Comparison of ENCODE assay signal across 23 cellular contexts in genomic region chr3:39935261-39935660, GRCh38.
"Had no signal": no experiment of that assay in that cellular context is flagged by ENCODE, and none has a peak within 500 bp of the region (broad histone marks: within the 10 kb centered on the region; RNA-seq: fewer than 3 reads in every experiment).

No MANE protein-coding gene starts in this region.

- H3K9me3 ChIP-seq: adrenal gland, Peyer's patch, SJCRH30, SK-N-SH had no signal

- H3K36me3 Mint-ChIP-seq: activated naive CD8-positive, alpha-beta T cell treated with anti-CD3 and anti-CD28 coated beads, Interleukin-2, amount 10 ng/mL, durations not matched to agents 7 days and 5 days had no signal

- H3K4me3 Mint-ChIP-seq: activated CD8-positive, alpha-beta T cell treated with anti-CD3 and anti-CD28 coated beads for 36 hours; activated naive CD8-positive, alpha-beta T cell treated with anti-CD3 and anti-CD28 coated beads, Interleukin-2, amount 10 ng/mL, durations not matched to agents 7 days and 5 days had no signal

- H3K27me3 ChIP-seq: adrenal gland, Peyer's patch, SJCRH30 had no signal

- DNase-seq: activated CD4-positive, alpha-beta T cell treated with anti-CD3 and anti-CD28 coated beads for 4 hours; activated CD8-positive, alpha-beta memory T cell treated with anti-CD3 and anti-CD28 coated beads, Interleukin-2, amount 50 U/mL, for 4 hours; activated CD8-positive, alpha-beta T cell treated with anti-CD3 and anti-CD28 coated beads for 36 hours; activated naive CD4-positive, alpha-beta T cell treated with anti-CD3 and anti-CD28 coated beads, Interleukin-2, amount 50 U/mL, for 16 hours; activated naive CD8-positive, alpha-beta T cell treated with anti-CD3 and anti-CD28 coated beads, Interleukin-2, amount 10 ng/mL, durations not matched to agents 7 days and 5 days; activated T-cell treated with anti-CD3 and anti-CD28 coated beads, Interleukin-2, amount 50 U/mL, for 1 hour; adrenal gland; Kasumi-1; NCI-H1048; NCI-H146; NCI-H187 treated with DMSO at 0.1 percent for 48 hours; NCI-H2081 treated with DMSO at 0.1 percent for 48 hours; NCI-H226; NCI-H526; Peyer's patch; Right ventricle myocardium superior; SJCRH30; SK-N-SH; T-helper 1 cell; WERI-Rb-1 had no signal

- H3K36me3 ChIP-seq: adrenal gland, Peyer's patch, SJCRH30, WERI-Rb-1 had no signal

- H3K27ac ChIP-seq: Peyer's patch, RWPE1, SJCRH30, WERI-Rb-1 had no signal

- H3K4me1 ChIP-seq: Peyer's patch, SJCRH30 had no signal

- H3K4me2 ChIP-seq: SK-N-SH had no signal

- H3K27ac Mint-ChIP-seq: activated CD8-positive, alpha-beta T cell treated with anti-CD3 and anti-CD28 coated beads for 36 hours; activated naive CD8-positive, alpha-beta T cell treated with anti-CD3 and anti-CD28 coated beads, Interleukin-2, amount 10 ng/mL, durations not matched to agents 7 days and 5 days had no signal

- H3K9me3 Mint-ChIP-seq: activated CD8-positive, alpha-beta T cell treated with anti-CD3 and anti-CD28 coated beads for 36 hours; activated naive CD8-positive, alpha-beta T cell treated with anti-CD3 and anti-CD28 coated beads, Interleukin-2, amount 10 ng/mL, durations not matched to agents 7 days and 5 days had no signal

- H3K4me3 ChIP-seq: adrenal gland, K562, Peyer's patch, SJCRH30 had no signal

- H3K27me3 Mint-ChIP-seq: activated CD8-positive, alpha-beta T cell treated with anti-CD3 and anti-CD28 coated beads for 36 hours had no signal

- H3K9ac ChIP-seq: SK-N-SH had no signal

- ATAC-seq: activated CD4-positive, CD25-positive, alpha-beta regulatory T cell treated with anti-CD3 and anti-CD28 coated beads, Interleukin-2, amount 50 U/mL, for 24 hours; activated CD8-positive, alpha-beta T cell treated with anti-CD3 and anti-CD28 coated beads for 36 hours; K562 had no signal
